ENCODE assay signal across 1 cellular context in genomic region chr7:13990319-13990983, GRCh38.
TF ChIP-seq lines count a peak whose summit lies in the region.

No MANE protein-coding gene starts in this region.

TF ChIP-seq in K562, 482 proteins besides CTCF, POLR2A, EP300 and RAD21 (continued from another document):
- TF ChIP-seq ZNF639 (CRISPR knock-in tag; conservative IDR thresholded peaks at IDR 0.05 in 1 of 2, IDR thresholded peaks at IDR 0.05 in 1 of 2) (no peak), ZNF324 (CRISPR knock-in tag; IDR thresholded peaks at IDR 0.05) (no peak), ZBTB33 (CRISPR knock-in tag; IDR thresholded peaks at IDR 0.05) (0 out of 2 replicates have a peak, but pooled peaks have one; percentile 13), HMG20A (CRISPR knock-in tag; conservative IDR thresholded peaks at IDR 0.05) (no peak), KDM5B (IDR thresholded peaks at IDR 0.05; ENCODE audit: insufficient replicate concordance, low read depth, low read length) (peak; percentile 53), SAFB (IDR thresholded peaks at IDR 0.05; ENCODE audit: borderline replicate concordance, low read depth, low read length) (no peak), PHB (CRISPR knock-in tag; IDR thresholded peaks at IDR 0.05) (no peak), RERE (CRISPR knock-in tag; IDR thresholded peaks at IDR 0.05; ENCODE audit: borderline replicate concordance) (no peak), TGIF2 (CRISPR knock-in tag; IDR thresholded peaks at IDR 0.05) (0 out of 2 replicates have a peak, but pooled peaks have one; percentile 19), CREM (IDR thresholded peaks at IDR 0.05; ENCODE audit: low read depth) (peak; percentile 53), U2AF1 (optimal IDR thresholded peaks at IDR 0.05; ENCODE audit: low read depth, low read length) (no peak), TRIM24 (IDR thresholded peaks at IDR 0.05) (no peak), SUPT5H (IDR thresholded peaks at IDR 0.05) (peak; percentile 27; the same call in 1 of the 2 replicates), RBFOX2 (IDR thresholded peaks at IDR 0.05; ENCODE audit: low read depth, low read length) (peak; percentile 60; the same call in 1 of the 2 replicates), ZC3H8 (IDR thresholded peaks at IDR 0.05) (no peak), ZKSCAN8 (CRISPR knock-in tag; IDR thresholded peaks at IDR 0.05) (no peak), ETV5 (CRISPR knock-in tag; IDR thresholded peaks at IDR 0.05; ENCODE audit: low read depth) (no peak; the same call in 1 of the 2 replicates)
